27 cellular contexts compared by ENCODE assay signal in genomic region chr16:4991754-4992153, GRCh38. TPM values are rescaled to one million over a fixed set of nuclear protein-coding genes. Genes with fewer than 3 reads are reported as not detected.
"Had no signal": no experiment of that assay in that cellular context is flagged by ENCODE, and none has a peak within 500 bp of the region (broad histone marks: within the 10 kb centered on the region; RNA-seq: fewer than 3 reads in every experiment).

No MANE protein-coding gene starts in this region.

- DNase-seq: activated CD4-positive, alpha-beta memory T cell treated with anti-CD3 and anti-CD28 coated beads for 36 hours; activated CD4-positive, alpha-beta T cell treated with anti-CD3 and anti-CD28 coated beads for 36 hours; activated CD4-positive, alpha-beta T cell treated with anti-CD3 and anti-CD28 coated beads, Interleukin-2, amount 10 ng/mL, durations not matched to agents 24 days and 14 days; activated CD4-positive, CD25-positive, alpha-beta regulatory T cell; activated CD4-positive, CD25-positive, alpha-beta regulatory T cell treated with anti-CD3 and anti-CD28 coated beads, Interleukin-2, amount 50 U/mL, for 72 hours; activated CD8-positive, alpha-beta memory T cell treated with anti-CD3 and anti-CD28 coated beads, Interleukin-2, amount 50 U/mL, for 48 hours; activated CD8-positive, alpha-beta T cell treated with anti-CD3 and anti-CD28 coated beads, Interleukin-2, amount 10 ng/mL, durations not matched to agents 7 days and 5 days; activated effector memory CD4-positive, alpha-beta T cell treated with Interleukin-2 at 50 U/mL for 16 hours; activated gamma-delta T cell treated with Interleukin-2 at 50 U/mL for 16 hours; activated naive CD4-positive, alpha-beta T cell treated with anti-CD3 and anti-CD28 coated beads, Interleukin-2, amount 50 U/mL, for 16 hours; activated naive CD4-positive, alpha-beta T cell treated with Interleukin-2 at 50 U/mL for 16 hours; activated T-cell treated with anti-CD3 and anti-CD28 coated beads for 4 hours; activated T-cell treated with anti-CD3 and anti-CD28 coated beads, Interleukin-2, amount 50 U/mL, for 24 hours; amniotic stem cell; anterior cingulate cortex; body of pancreas; caudate nucleus; dorsolateral prefrontal cortex; effector memory CD4-positive, alpha-beta T cell; endodermal cell; foreskin fibroblast; T-helper 2 cell had no signal

- ATAC-seq: activated CD4-positive, alpha-beta T cell treated with anti-CD3 and anti-CD28 coated beads for 36 hours; activated CD8-positive, alpha-beta T cell treated with anti-CD3 and anti-CD28 coated beads, Interleukin-2, amount 10 ng/mL, durations not matched to agents 7 days and 5 days; activated T-helper 17 cell treated with anti-CD3 and anti-CD28 coated beads, Interleukin-2, amount 50 U/mL, for 72 hours; body of pancreas; esophagus mucosa had no signal

- H3K27ac ChIP-seq: body of pancreas, coronary artery had no signal

- H3K4me3 ChIP-seq: body of pancreas, coronary artery, dorsolateral prefrontal cortex had no signal

- H3K9me3 ChIP-seq: body of pancreas had no signal

RNA-seq across cellular contexts. Expression of gene SEC14L5, which starts 33.6 kb away (rescaled TPM):
- total RNA-seq: activated CD4-positive, alpha-beta T cell treated with anti-CD3 and anti-CD28 coated beads, Interleukin-2, amount 10 ng/mL, durations not matched to agents 24 days and 14 days; activated CD8-positive, alpha-beta memory T cell treated with anti-CD3 and anti-CD28 coated beads for 36 hours; activated CD8-positive, alpha-beta T cell treated with anti-CD3 and anti-CD28 coated beads, Interleukin-2, amount 10 ng/mL, durations not matched to agents 7 days and 5 days; T-helper 1 cell treated with Interleukin-12 subunit alpha and Interleukin-12 subunit beta and Interleukin-4 antibody, amounts not matched to agents 30 ng/mL and 1 ng/mL, for 36 hours had no signal

RNA-seq across cellular contexts. Expression of gene PPL, which starts 54.8 kb away (rescaled TPM):
- total RNA-seq: activated CD4-positive, alpha-beta T cell treated with anti-CD3 and anti-CD28 coated beads for 36 hours; activated CD4-positive, alpha-beta T cell treated with anti-CD3 and anti-CD28 coated beads, Interleukin-2, amount 10 ng/mL, durations not matched to agents 24 days and 14 days; activated CD8-positive, alpha-beta memory T cell treated with anti-CD3 and anti-CD28 coated beads for 36 hours; activated CD8-positive, alpha-beta T cell treated with anti-CD3 and anti-CD28 coated beads, Interleukin-2, amount 10 ng/mL, durations not matched to agents 7 days and 5 days; activated T-helper 17 cell treated with anti-CD3 and anti-CD28 coated beads, Interleukin-2, amount 50 U/mL, for 72 hours; T-helper 1 cell treated with Interleukin-12 subunit alpha and Interleukin-12 subunit beta and Interleukin-4 antibody, amounts not matched to agents 30 ng/mL and 1 ng/mL, for 36 hours had no signal
